In genomic region chr17:58527949-58528348, GRCh38 we compare ENCODE assay signal across 11 cellular contexts. TPM values are rescaled to one million over a fixed set of nuclear protein-coding genes. Genes with fewer than 3 reads are reported as not detected.
DNase-seq lines count a peak whose midpoint lies in the region; ATAC-seq and TF ChIP-seq lines count a peak whose summit lies in the region.
"Had no signal": no experiment of that assay in that cellular context is flagged by ENCODE, and none has a peak within 500 bp of the region (broad histone marks: within the 10 kb centered on the region; RNA-seq: fewer than 3 reads in every experiment).

No MANE protein-coding gene starts in this region.

- H3K27me3 ChIP-seq in uterus: no peaks in the 10 kb centered on the region

- no peak for TF ChIP-seq POLR2A in uterus (IDR thresholded peaks at IDR 0.05)

- no peak for ATAC-seq in T-cell (replicated peaks in 1 of 4)

- no peaks in the 10 kb centered on the region for H3K9me3 ChIP-seq in uterus

- peaks cover 0 to 5% (median 3%) of the 10 kb centered on the region in 3 donors for H3K4me1 Mint-ChIP-seq in T-cell
- H3K4me1 Mint-ChIP-seq: central memory CD8-positive, alpha-beta T cell had no signal

- DNase-seq in A172 (ENCODE audit: low spot score) (peak; percentile 77), M059J (ENCODE audit: low read depth) (peak; percentile 72), choroid plexus epithelial cell (ENCODE audit: low read depth) (peak; percentile 64), middle frontal gyrus (ENCODE audit: extremely low spot score, low spot score) (peak; percentile 75), T-cell (no peak), uterus (no peak), NCI-H2196 (lab: John Stamatoyannopoulos, UW; ENCODE audit: unreplicated experiment) (no peak), mesenteric fat pad (ENCODE audit: low spot score) (no peak)
- DNase-seq: foreskin fibroblast had no signal

- H3K27me3 Mint-ChIP-seq in T-cell: peaks cover 10 to 18% of the 10 kb centered on the region in 2 donors

- peak overlapping the region in 1 of 2 donors; percentile 54 for H3K27ac ChIP-seq in uterus

- H3K36me3 ChIP-seq in uterus: no peaks in the 10 kb centered on the region

- H3K9me3 Mint-ChIP-seq in T-cell: no peaks in the 10 kb centered on the region
- H3K9me3 Mint-ChIP-seq: central memory CD8-positive, alpha-beta T cell had no signal

- CTCF ChIA-PET in T-cell (lab: Charles Lee): interaction anchor here in 1 of 2 donors (0.7 kb wide), 1 partner anchor 11 kb away, joined by 3 read pairs; no protein-coding TSS in a partner anchor

- H3K4me3 Mint-ChIP-seq in T-cell: no peak overlapping the region
- H3K4me3 Mint-ChIP-seq: central memory CD8-positive, alpha-beta T cell had no signal

- H3K36me3 Mint-ChIP-seq in T-cell: no peaks in the 10 kb centered on the region

- POLR2A ChIA-PET in T-cell (lab: Charles Lee): interaction anchor here in 1 of 2 donors (0.6 kb wide), 1 partner anchor 27 kb away, joined by 6 read pairs; no protein-coding TSS in a partner anchor

- no peaks in the 10 kb centered on the region for H3K4me1 ChIP-seq in uterus

- intact Hi-C loops in uterus (cut with DNase I; ENCODE audit: low total_unique reads): loop anchor here (10.0 kb wide), 1 partner anchor 167 kb away; the partner anchor contains the start of genes RAD51C and TEX14

- H3K27ac Mint-ChIP-seq in T-cell: no peak overlapping the region

- no peak overlapping the region for H3K4me3 ChIP-seq in choroid plexus epithelial cell (ENCODE audit: low read depth, low read length)
- no peak overlapping the region for H3K4me3 ChIP-seq in uterus
- H3K4me3 ChIP-seq: skin epidermis had no signal

- no peak for TF ChIP-seq CTCF in choroid plexus epithelial cell (conservative IDR thresholded peaks at IDR 0.05; ENCODE audit: low read depth, low read length)
- no peak for TF ChIP-seq CTCF in uterus (IDR thresholded peaks at IDR 0.05)

RNA-seq across cellular contexts. Expression of gene MTMR4, which starts 13.5 kb away (rescaled TPM):
- 46.3 and 49.7 TPM in 2 replicates for total RNA-seq in A172 (2014; rRNA removed; shearing (Covaris generic))
- total RNA-seq in M059J (2014; rRNA removed; shearing (Covaris generic)): 24.4 and 32.5 TPM in 2 replicates
- total RNA-seq in T-cell: 10 to 100 TPM; 43.1 to 55.1 (median 53.1) TPM
- total RNA-seq in uterus: 10 to 100 TPM in 3 of 4 donors, 1 to 10 TPM in 1; 9.7 to 59.1 (median 25.5) TPM
- total RNA-seq in mesenteric fat pad: 38.1 TPM

RNA-seq across cellular contexts. Expression of gene HSF5, which starts 39.7 kb away (rescaled TPM):
- not detected in 2 replicates for total RNA-seq in A172 (2014; rRNA removed; shearing (Covaris generic))
- total RNA-seq in M059J (2014; rRNA removed; shearing (Covaris generic)): not detected in 2 replicates
- total RNA-seq in T-cell (1 to 10 TPM; 1.7 to 2.8 (median 2.5) TPM), uterus (under 1 TPM in 1 of 4 donors, not detected in 3; 0.90 TPM), mesenteric fat pad (0.06 TPM)

Comparison
In these comparisons a context has a peak if more than half of its experiments do, and no peak if none do; other contexts are left out.
1. DNase-seq: peak in A172 (single experiment), M059J (single experiment), choroid plexus epithelial cell (single experiment) and middle frontal gyrus (single experiment); none in T-cell (0 of 34), uterus (0 of 2), NCI-H2196 (single experiment) and mesenteric fat pad (single experiment).